23 cellular contexts compared by ENCODE assay signal in genomic region chr3:107681385-107681784, GRCh38.
"Had no signal": no experiment of that assay in that cellular context is flagged by ENCODE, and none has a peak within 500 bp of the region (broad histone marks: within the 10 kb centered on the region; RNA-seq: fewer than 3 reads in every experiment).

No MANE protein-coding gene starts in this region.

- H3K27me3 ChIP-seq: esophagus muscularis mucosa, neutrophil, transverse colon had no signal

- H3K36me3 Mint-ChIP-seq: activated naive CD8-positive, alpha-beta T cell treated with anti-CD3 and anti-CD28 coated beads for 36 hours; naive thymus-derived CD8-positive, alpha-beta T cell had no signal

- H3K4me3 ChIP-seq: coronary artery, esophagus muscularis mucosa, transverse colon had no signal

- H3K4me3 Mint-ChIP-seq: activated CD4-positive, alpha-beta memory T cell treated with anti-CD3 and anti-CD28 coated beads, Interleukin-2, amount 10 ng/mL, durations not matched to agents 7 days and 5 days; activated naive CD8-positive, alpha-beta T cell treated with anti-CD3 and anti-CD28 coated beads for 36 hours; brain; central memory CD8-positive, alpha-beta T cell; naive thymus-derived CD8-positive, alpha-beta T cell; WTC11 had no signal

- H3K9me3 ChIP-seq: esophagus muscularis mucosa, neutrophil, transverse colon had no signal

- H3K9me3 Mint-ChIP-seq: activated CD4-positive, alpha-beta memory T cell treated with anti-CD3 and anti-CD28 coated beads, Interleukin-2, amount 10 ng/mL, durations not matched to agents 7 days and 5 days; activated naive CD8-positive, alpha-beta T cell treated with anti-CD3 and anti-CD28 coated beads for 36 hours; central memory CD8-positive, alpha-beta T cell; naive thymus-derived CD8-positive, alpha-beta T cell had no signal

- H3K36me3 ChIP-seq: esophagus muscularis mucosa, neutrophil, transverse colon had no signal

- H3K27me3 Mint-ChIP-seq: activated CD4-positive, alpha-beta memory T cell treated with anti-CD3 and anti-CD28 coated beads, Interleukin-2, amount 10 ng/mL, durations not matched to agents 7 days and 5 days; activated naive CD8-positive, alpha-beta T cell treated with anti-CD3 and anti-CD28 coated beads for 36 hours; brain; central memory CD8-positive, alpha-beta T cell; naive thymus-derived CD8-positive, alpha-beta T cell had no signal

- H3K27ac ChIP-seq: esophagus muscularis mucosa, neutrophil, parathyroid adenoma, transverse colon had no signal

- ATAC-seq: naive thymus-derived CD8-positive, alpha-beta T cell; SK-N-SH treated with all-trans-retinoic acid at 6 μM for 48 hours; WTC11 had no signal

- DNase-seq: activated CD4-positive, alpha-beta memory T cell treated with anti-CD3 and anti-CD28 coated beads, Interleukin-2, amount 10 ng/mL, durations not matched to agents 7 days and 5 days; activated CD4-positive, alpha-beta T cell treated with anti-CD3 and anti-CD28 coated beads for 4 hours; activated effector memory CD4-positive, alpha-beta T cell treated with anti-CD3 and anti-CD28 coated beads, Interleukin-2, amount 50 U/mL, for 16 hours; activated naive CD8-positive, alpha-beta T cell treated with anti-CD3 and anti-CD28 coated beads for 36 hours; activated T-cell treated with anti-CD3 and anti-CD28 coated beads, Interleukin-2, amount 50 U/mL, for 48 hours; effector CD4-positive, alpha-beta T cell; hippocampal formation; mammary epithelial cell; naive thymus-derived CD8-positive, alpha-beta T cell; retina; small intestine; stimulated activated CD4-positive, alpha-beta T cell treated with anti-CD3 and anti-CD28 coated beads, Interleukin-4, amount 100 ng/mL, for 24 hours; stimulated activated naive CD4-positive, alpha-beta T cell treated with Interleukin-2 at 50 U/mL for 16 hours; substantia nigra; transverse colon had no signal

- H3K27ac Mint-ChIP-seq: activated CD4-positive, alpha-beta memory T cell treated with anti-CD3 and anti-CD28 coated beads, Interleukin-2, amount 10 ng/mL, durations not matched to agents 7 days and 5 days; activated naive CD8-positive, alpha-beta T cell treated with anti-CD3 and anti-CD28 coated beads for 36 hours; WTC11 had no signal
